In the genomic region with DNA sequence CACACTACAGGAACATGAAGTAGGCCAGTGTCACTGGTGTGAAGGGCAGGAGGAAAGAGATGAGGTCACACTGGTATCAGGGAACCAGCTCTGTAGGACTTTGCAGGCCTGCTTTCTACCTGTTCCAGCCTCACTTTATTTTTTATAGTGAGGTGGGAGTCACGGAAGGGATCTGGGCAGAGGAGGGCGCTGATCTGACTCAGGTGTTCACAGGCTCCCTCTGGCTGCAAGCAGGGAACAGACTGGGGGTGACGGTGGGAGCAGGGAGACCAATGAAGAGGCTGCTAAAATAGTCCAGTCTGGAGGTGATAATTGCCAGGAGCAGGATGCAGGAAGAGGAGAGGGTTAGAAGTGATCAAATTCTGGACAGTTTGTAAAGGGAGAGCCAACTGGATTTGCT, we compare ENCODE assay signal across 10 cellular contexts. TPM values are rescaled to one million over a fixed set of nuclear protein-coding genes. Genes with fewer than 3 reads are reported as not detected.
A peak's percentile ranks its signal among the peaks of the same experiment; 100 is the strongest.
DNase-seq lines count a peak whose midpoint lies in the region; ATAC-seq and TF ChIP-seq lines count a peak whose summit lies in the region.
"Had no signal": no experiment of that assay in that cellular context is flagged by ENCODE, and none has a peak within 500 bp of the region (broad histone marks: within the 10 kb centered on the region; RNA-seq: fewer than 3 reads in every experiment).

No MANE protein-coding gene starts in this region.

- peak overlapping the region; percentile 49 for H3K27ac Mint-ChIP-seq in T-helper 2 cell treated with Interferon-gamma antibody and Interleukin-4, amounts not matched to agents 5 μg/mL and 100 μg/mL, for 36 hours
- H3K27ac Mint-ChIP-seq in HFFc6: no peak overlapping the region; the same call in 1 of the 2 replicates
- no peak overlapping the region for H3K27ac Mint-ChIP-seq in nephron progenitor cell

- TF ChIP-seq CTCF in HFFc6 (IDR thresholded peaks at IDR 0.05) (peak; percentile 42; the same call in 1 of the 2 replicates), brain microvascular endothelial cell (IDR thresholded peaks at IDR 0.05; ENCODE audit: low read depth, low read length, missing control alignments) (peak; percentile 59), nephron progenitor cell (IDR thresholded peaks at IDR 0.05) (no peak)

- H3K27ac ChIP-seq in brain microvascular endothelial cell: no peak overlapping the region
- H3K27ac ChIP-seq: left lung had no signal

- no peak overlapping the region for H3K4me3 Mint-ChIP-seq in T-helper 2 cell treated with Interferon-gamma antibody and Interleukin-4, amounts not matched to agents 5 μg/mL and 100 μg/mL, for 36 hours
- H3K4me3 Mint-ChIP-seq in HFFc6 (no peak overlapping the region), nephron progenitor cell (peak overlapping the region; percentile 19)

- in situ Hi-C loops in brain microvascular endothelial cell (cut with HindIII; ENCODE audit: low pct_ligation_motif_present, low sequenced_read_pairs): no loop called here

- no peak for DNase-seq in T-helper 2 cell treated with Interferon-gamma antibody and Interleukin-4, amounts not matched to agents 5 μg/mL and 100 μg/mL, for 36 hours (ENCODE audit: low spot score)
- no peak for DNase-seq in T-helper 2 cell
- DNase-seq in HFFc6: no peak
- DNase-seq in brain microvascular endothelial cell: no peak
- peak; percentile 18 for DNase-seq in nephron progenitor cell
- no peak for DNase-seq in RKO (ENCODE audit: low spot score)
- no peak for DNase-seq in cardiac septum (ENCODE audit: low spot score)
- DNase-seq: cortex of kidney, left lung had no signal

- H3K4me3 ChIP-seq in brain microvascular endothelial cell (ENCODE audit: low read depth, low read length): no peak overlapping the region
- H3K4me3 ChIP-seq: left lung had no signal

- peaks cover 14% of the 10 kb centered on the region for H3K4me1 Mint-ChIP-seq in T-helper 2 cell treated with Interferon-gamma antibody and Interleukin-4, amounts not matched to agents 5 μg/mL and 100 μg/mL, for 36 hours (ENCODE audit: low read depth)
- H3K4me1 Mint-ChIP-seq in HFFc6 (ENCODE audit: low read depth): peaks cover 17% of the 10 kb centered on the region
- H3K4me1 Mint-ChIP-seq in nephron progenitor cell: peaks cover 31% of the 10 kb centered on the region

- H3K27me3 ChIP-seq in brain microvascular endothelial cell (replicated peaks): no peaks in the 10 kb centered on the region
- H3K27me3 ChIP-seq: left lung had no signal

- ATAC-seq in GM21717 (IDR thresholded peaks at IDR 0.05; ENCODE audit: unreplicated experiment): no peak
- ATAC-seq: left lung had no signal

- no peaks in the 10 kb centered on the region for H3K27me3 Mint-ChIP-seq in T-helper 2 cell treated with Interferon-gamma antibody and Interleukin-4, amounts not matched to agents 5 μg/mL and 100 μg/mL, for 36 hours (ENCODE audit: low read depth)
- H3K27me3 Mint-ChIP-seq in HFFc6 (ENCODE audit: insufficient read depth): peaks cover 2% of the 10 kb centered on the region
- H3K27me3 Mint-ChIP-seq in nephron progenitor cell (ENCODE audit: low read depth, poor library complexity): peaks cover 3% of the 10 kb centered on the region

- peaks cover 2% of the 10 kb centered on the region for H3K36me3 Mint-ChIP-seq in T-helper 2 cell treated with Interferon-gamma antibody and Interleukin-4, amounts not matched to agents 5 μg/mL and 100 μg/mL, for 36 hours (ENCODE audit: low read depth)
- no peaks in the 10 kb centered on the region for H3K36me3 Mint-ChIP-seq in HFFc6 (ENCODE audit: low read depth)
- H3K36me3 Mint-ChIP-seq in nephron progenitor cell (ENCODE audit: low read depth): peaks cover 11% of the 10 kb centered on the region

- no peaks in the 10 kb centered on the region for H3K9me3 Mint-ChIP-seq in T-helper 2 cell treated with Interferon-gamma antibody and Interleukin-4, amounts not matched to agents 5 μg/mL and 100 μg/mL, for 36 hours
- no peaks in the 10 kb centered on the region for H3K9me3 Mint-ChIP-seq in HFFc6
- no peaks in the 10 kb centered on the region for H3K9me3 Mint-ChIP-seq in nephron progenitor cell

- intact Hi-C loops in cardiac septum (cut with DNase I): no loop called here

- H3K36me3 ChIP-seq in brain microvascular endothelial cell (replicated peaks): no peaks in the 10 kb centered on the region
- H3K36me3 ChIP-seq: left lung had no signal

RNA-seq across cellular contexts. Expression of gene THAP8, which starts 2.8 kb away (rescaled TPM):
- total RNA-seq in HFFc6 (2021; fragmentation: NEBNext Ultra II Directional; extraction: Animal tissue kit (Norgen Biotek cat#: 25700)): 1 to 10 TPM; 5.2 to 6.4 (median 5.5) TPM
- total RNA-seq in cardiac septum: 3.9 TPM

RNA-seq across cellular contexts. Expression of gene WDR62, which starts 3.5 kb away (rescaled TPM):
- total RNA-seq in HFFc6 (2021; fragmentation: NEBNext Ultra II Directional; extraction: Animal tissue kit (Norgen Biotek cat#: 25700)): 10 to 100 TPM in 5 of 6 experiments, 1 to 10 TPM in 1; 6.5 to 13.8 (median 13.0) TPM
- total RNA-seq in cardiac septum: 6.1 TPM

RNA-seq across cellular contexts. Expression of gene CLIP3, which starts 18.6 kb away (rescaled TPM):
- 10 to 100 TPM; 62.2 to 93.1 (median 83.9) TPM for total RNA-seq in HFFc6 (2021; fragmentation: NEBNext Ultra II Directional; extraction: Animal tissue kit (Norgen Biotek cat#: 25700))
- total RNA-seq in cardiac septum: 7.1 TPM

RNA-seq across cellular contexts. Expression of gene ALKBH6, which starts 37.2 kb away (rescaled TPM):
- 10 to 100 TPM; 25.3 to 31.5 (median 28.5) TPM for total RNA-seq in HFFc6 (2021; fragmentation: NEBNext Ultra II Directional; extraction: Animal tissue kit (Norgen Biotek cat#: 25700))
- 10.9 TPM for total RNA-seq in cardiac septum

RNA-seq across cellular contexts. Expression of gene SYNE4, which starts 42.6 kb away (rescaled TPM):
- total RNA-seq in HFFc6 (2021; fragmentation: NEBNext Ultra II Directional; extraction: Animal tissue kit (Norgen Biotek cat#: 25700)): under 1 TPM; 0.07 to 0.40 (median 0.29) TPM
- 0.13 TPM for total RNA-seq in cardiac septum
